9 cellular contexts compared by ENCODE assay signal in the genomic region with DNA sequence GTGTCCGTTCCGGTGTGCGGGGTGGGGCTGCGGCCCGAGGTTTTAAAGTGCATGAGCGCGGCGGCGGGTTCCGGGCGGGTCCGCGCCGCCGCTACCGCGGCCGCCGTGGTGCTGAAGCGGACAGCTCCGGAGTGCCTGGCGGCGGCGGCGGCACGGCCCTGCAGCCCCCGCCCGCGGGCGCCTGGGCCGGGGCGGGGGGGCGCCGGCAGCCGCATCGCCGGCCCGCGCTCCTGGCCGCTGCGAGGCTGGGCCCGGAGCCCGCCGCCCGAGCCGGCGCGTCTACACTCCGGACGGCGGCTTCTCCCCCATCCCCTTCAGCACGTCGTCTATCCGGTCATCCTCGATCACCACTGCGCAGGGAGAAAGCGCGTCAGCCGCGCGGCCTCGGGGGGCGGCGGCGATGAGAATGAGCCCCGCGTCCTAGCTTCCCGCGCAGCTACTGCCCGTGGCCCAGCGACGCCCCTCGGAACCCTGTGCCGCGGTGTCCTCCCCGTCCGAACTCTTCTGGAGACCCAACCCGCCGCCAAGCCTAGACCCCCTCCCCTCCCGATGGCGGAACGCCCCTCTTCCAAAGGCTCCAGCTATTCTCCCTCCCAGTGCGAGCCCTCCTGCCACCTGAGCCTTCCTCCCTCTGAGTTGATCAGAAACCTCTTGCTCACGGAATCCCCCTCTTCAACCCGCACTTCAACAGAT. TPM values are rescaled to one million over a fixed set of nuclear protein-coding genes. Genes with fewer than 3 reads are reported as not detected.
DNase-seq lines count a peak whose midpoint lies in the region; ATAC-seq and TF ChIP-seq lines count a peak whose summit lies in the region.
"Had no signal": no experiment of that assay in that cellular context is flagged by ENCODE, and none has a peak within 500 bp of the region (broad histone marks: within the 10 kb centered on the region; RNA-seq: fewer than 3 reads in every experiment).

No MANE protein-coding gene starts in this region.

- H3K4me1 ChIP-seq in sigmoid colon: peaks cover 0 to 34% (median 33%) of the 10 kb centered on the region in 4 donors

- H3K4me1 Mint-ChIP-seq in activated naive CD4-positive, alpha-beta T cell treated with anti-CD3 and anti-CD28 coated beads, Interleukin-2, amount 10 ng/mL, durations not matched to agents 7 days and 5 days: peaks cover 22% of the 10 kb centered on the region
- peaks cover 13% of the 10 kb centered on the region for H3K4me1 Mint-ChIP-seq in progenitor cell of endocrine pancreas (ENCODE audit: low read depth)

- no peak overlapping the region for H3K27ac Mint-ChIP-seq in activated naive CD4-positive, alpha-beta T cell treated with anti-CD3 and anti-CD28 coated beads, Interleukin-2, amount 10 ng/mL, durations not matched to agents 7 days and 5 days
- peak overlapping the region; percentile 87 for H3K27ac Mint-ChIP-seq in progenitor cell of endocrine pancreas

- no peaks in the 10 kb centered on the region for H3K9me3 ChIP-seq in sigmoid colon

- H3K27me3 Mint-ChIP-seq in activated naive CD4-positive, alpha-beta T cell treated with anti-CD3 and anti-CD28 coated beads, Interleukin-2, amount 10 ng/mL, durations not matched to agents 7 days and 5 days: peaks cover 74% of the 10 kb centered on the region
- H3K27me3 Mint-ChIP-seq in progenitor cell of endocrine pancreas: peaks cover 61% of the 10 kb centered on the region

- intact Hi-C loops in head of caudate nucleus (cut with DNase I) (loop anchor here (5.0 kb wide), 1 partner anchor 32 kb away; no protein-coding TSS in a partner anchor), sigmoid colon (cut with DNase I) (no loop called here)

- H3K4me3 ChIP-seq in sigmoid colon: peak overlapping the region in 2 of 4 donors; percentile 34 to 45

- H3K27ac ChIP-seq in sigmoid colon: no peak overlapping the region

- TF ChIP-seq EP300 in sigmoid colon (IDR thresholded peaks at IDR 0.05): no peak

- no peaks in the 10 kb centered on the region for H3K9me3 Mint-ChIP-seq in activated naive CD4-positive, alpha-beta T cell treated with anti-CD3 and anti-CD28 coated beads, Interleukin-2, amount 10 ng/mL, durations not matched to agents 7 days and 5 days
- H3K9me3 Mint-ChIP-seq in progenitor cell of endocrine pancreas (ENCODE audit: low read depth): no peaks in the 10 kb centered on the region

- H3K36me3 ChIP-seq in sigmoid colon: no peaks in the 10 kb centered on the region

- H3K27me3 ChIP-seq in sigmoid colon: peaks cover 43 to 78% (median 67%) of the 10 kb centered on the region in 3 donors

- H3K4me3 Mint-ChIP-seq in activated naive CD4-positive, alpha-beta T cell treated with anti-CD3 and anti-CD28 coated beads, Interleukin-2, amount 10 ng/mL, durations not matched to agents 7 days and 5 days: peak overlapping the region; percentile 58
- H3K4me3 Mint-ChIP-seq in progenitor cell of endocrine pancreas (ENCODE audit: low read depth): peak overlapping the region; percentile 74

- H3K36me3 Mint-ChIP-seq in activated naive CD4-positive, alpha-beta T cell treated with anti-CD3 and anti-CD28 coated beads, Interleukin-2, amount 10 ng/mL, durations not matched to agents 7 days and 5 days: peaks cover 3% of the 10 kb centered on the region
- H3K36me3 Mint-ChIP-seq in progenitor cell of endocrine pancreas (ENCODE audit: insufficient read depth): peaks cover 8% of the 10 kb centered on the region

- no peak for ATAC-seq in GM19467 (IDR thresholded peaks at IDR 0.05; ENCODE audit: unreplicated experiment)

- CTCF ChIA-PET in activated naive CD4-positive, alpha-beta T cell treated with anti-CD3 and anti-CD28 coated beads, Interleukin-2, amount 10 ng/mL, durations not matched to agents 7 days and 5 days (lab: Charles Lee): interaction anchor here (1.0 to 1.3 kb wide), 2 partner anchors 10 to 33 kb away, joined by 3 read pairs; no protein-coding TSS in a partner anchor

- TF ChIP-seq POLR2A in sigmoid colon (IDR thresholded peaks at IDR 0.05): no peak

- 1 to 2% methylated on average over 85 of the region's 85 CpGs for whole genome bisulfite sequencing in sigmoid colon, 2 donors

- no peak for TF ChIP-seq CTCF in progenitor cell of endocrine pancreas (IDR thresholded peaks at IDR 0.05; ENCODE audit: unreplicated experiment)
- no peak for TF ChIP-seq CTCF in sigmoid colon (IDR thresholded peaks at IDR 0.05)

- DNase-seq in NCI-H1436 (lab: John Stamatoyannopoulos, UW): peak; percentile 18
- no peak for DNase-seq in NCI-H1436 treated with DMSO at 0.1 percent for 48 hours (lab: John Stamatoyannopoulos, UW)
- peak; percentile 15 for DNase-seq in NCI-H524 treated with DMSO at 0.1 percent for 48 hours (lab: John Stamatoyannopoulos, UW)
- DNase-seq in activated naive CD4-positive, alpha-beta T cell treated with anti-CD3 and anti-CD28 coated beads, Interleukin-2, amount 10 ng/mL, durations not matched to agents 7 days and 5 days: peak; percentile 61
- DNase-seq in head of caudate nucleus: peak in 22 of 42 donors; percentile 23 to 76 (median 55)
- DNase-seq in progenitor cell of endocrine pancreas (ENCODE audit: low spot score, unreplicated experiment): peak; percentile 51
- DNase-seq in sigmoid colon: no peak
- DNase-seq: DND-41 had no signal

RNA-seq across cellular contexts. Expression of a gene that starts 1.3 kb away (rescaled TPM):
- total RNA-seq in progenitor cell of endocrine pancreas (1.3 and 1.4 TPM in 2 replicates), sigmoid colon (under 1 TPM in 1 of 4 donors, not detected in 3; 0.71 TPM)
- polyA plus RNA-seq in sigmoid colon: under 1 TPM in 1 of 3 donors, not detected in 2; 0.28 TPM

RNA-seq across cellular contexts. Expression of a gene that starts 10.6 kb away (rescaled TPM):
- 3.9 and 4.5 TPM in 2 replicates for total RNA-seq in progenitor cell of endocrine pancreas
- 1 to 10 TPM; 1.4 to 3.9 (median 2.4) TPM for total RNA-seq in sigmoid colon
- 1 to 10 TPM; 4.2 to 6.5 (median 5.3) TPM for polyA plus RNA-seq in sigmoid colon

RNA-seq across cellular contexts. Expression of a gene that starts 11.3 kb away (rescaled TPM):
- total RNA-seq in progenitor cell of endocrine pancreas: 34.5 and 35.3 TPM in 2 replicates
- total RNA-seq in sigmoid colon: 10 to 100 TPM; 29.6 to 46.8 (median 38.4) TPM
- polyA plus RNA-seq in sigmoid colon: 10 to 100 TPM in 2 of 3 donors, 1 to 10 TPM in 1; 9.9 to 39.7 (median 10.8) TPM

RNA-seq across cellular contexts. Expression of a gene that starts 15.8 kb away (rescaled TPM):
- total RNA-seq in progenitor cell of endocrine pancreas (not detected in 2 replicates), sigmoid colon (1 to 10 TPM in 3 of 4 donors, under 1 TPM in 1; 0.49 to 2.9 (median 1.7) TPM)
- under 1 TPM in 1 of 3 donors, not detected in 2; 0.63 TPM for polyA plus RNA-seq in sigmoid colon

RNA-seq across cellular contexts. Expression of a gene that starts 30.6 kb away (rescaled TPM):
- total RNA-seq in progenitor cell of endocrine pancreas (67.9 and 71.5 TPM in 2 replicates), sigmoid colon (under 1 TPM in 2 of 4 donors, not detected in 2; 0.36 to 0.83 TPM)
- polyA plus RNA-seq in sigmoid colon: 1 to 10 TPM in 1 of 3 donors, under 1 TPM in 2; 0.23 to 1.0 (median 0.60) TPM

Comparison
In these comparisons a context has a peak if more than half of its experiments do, and no peak if none do; other contexts are left out.
1. DNase-seq: peak in NCI-H1436 (single experiment), NCI-H524 treated with DMSO at 0.1 percent for 48 hours (single experiment), activated naive CD4-positive, alpha-beta T cell treated with anti-CD3 and anti-CD28 coated beads, Interleukin-2, amount 10 ng/mL, durations not matched to agents 7 days and 5 days (single experiment), head of caudate nucleus (22 of 42) and progenitor cell of endocrine pancreas (single experiment); none in NCI-H1436 treated with DMSO at 0.1 percent for 48 hours (single experiment) and sigmoid colon (single experiment).